19 cellular contexts compared by ENCODE assay signal in the genomic region with DNA sequence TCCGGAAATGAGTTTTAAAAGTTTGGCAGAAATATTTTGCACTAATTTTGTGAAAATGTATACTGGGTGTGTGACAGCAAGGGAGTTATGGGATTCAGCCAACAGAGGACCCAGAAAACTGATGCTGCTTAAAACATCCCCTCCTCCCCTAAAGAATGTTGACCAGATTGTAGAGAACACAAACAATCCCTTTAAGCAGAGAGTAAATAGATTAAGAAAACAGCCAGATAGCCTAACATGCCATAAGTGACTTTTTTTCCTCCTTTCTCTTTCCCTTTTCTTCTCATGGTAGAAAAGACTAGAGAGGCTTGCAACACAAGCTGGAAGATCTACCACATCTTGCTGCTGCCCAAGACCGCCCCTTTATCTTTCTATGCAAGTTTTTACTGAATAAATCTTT.
DNase-seq lines count a peak whose midpoint lies in the region; ATAC-seq, FAIRE-seq and TF ChIP-seq lines count a peak whose summit lies in the region.
"Had no signal": no experiment of that assay in that cellular context is flagged by ENCODE, and none has a peak within 500 bp of the region (broad histone marks: within the 10 kb centered on the region; RNA-seq: fewer than 3 reads in every experiment).

No MANE protein-coding gene starts in this region.

- TF ChIP-seq CTCF in OCI-LY3 (IDR thresholded peaks at IDR 0.05; ENCODE audit: low read depth, low read length) (no peak), fibroblast of the aortic adventitia (IDR thresholded peaks at IDR 0.05; ENCODE audit: insufficient read depth, low read length) (no peak), osteoblast (IDR thresholded peaks at IDR 0.05; ENCODE audit: extremely low read depth, low read depth, low read length) (no peak)

- H3K79me2 ChIP-seq in OCI-LY3 (ENCODE audit: low read length) (no peaks in the 10 kb centered on the region), osteoblast (ENCODE audit: insufficient read depth, low read length) (no peaks in the 10 kb centered on the region)

- no peak for ATAC-seq in HG03045 (IDR thresholded peaks at IDR 0.05; ENCODE audit: unreplicated experiment)
- ATAC-seq: CD8-positive, alpha-beta T cell; right lobe of liver had no signal

- H3K4me3 ChIP-seq in OCI-LY3 (ENCODE audit: low read length), result no peak overlapping the region
- H3K4me3 ChIP-seq in fibroblast of the aortic adventitia (ENCODE audit: low read depth, low read length), result no peak overlapping the region
- H3K4me3 ChIP-seq in osteoblast (ENCODE audit: insufficient read depth, low read length), result no peak overlapping the region
- H3K4me3 ChIP-seq: GM12878, lung, right lobe of liver, testis had no signal

- peak; percentile 67 for FAIRE-seq in H54 (lab: Jason Lieb, UNC)
- FAIRE-seq: astrocyte, GM12878, islet of Langerhans had no signal

- H3K27ac ChIP-seq in OCI-LY3 (ENCODE audit: low read length) (no peak overlapping the region), osteoblast (ENCODE audit: low read depth, low read length) (no peak overlapping the region)
- H3K27ac ChIP-seq: right lobe of liver, testis had no signal

- H3K9me3 ChIP-seq in OCI-LY3 (ENCODE audit: insufficient read depth, low read length) (no peaks in the 10 kb centered on the region), osteoblast (ENCODE audit: low read depth, low read length) (no peaks in the 10 kb centered on the region)
- H3K9me3 ChIP-seq: right lobe of liver, testis had no signal

- H4K20me1 ChIP-seq in OCI-LY3 (ENCODE audit: insufficient read depth, low read length) (no peaks in the 10 kb centered on the region), osteoblast (ENCODE audit: insufficient read depth, low read length) (no peaks in the 10 kb centered on the region)

- peaks cover 10% of the 10 kb centered on the region for H3K4me1 ChIP-seq in OCI-LY3 (ENCODE audit: low read length)
- H3K4me1 ChIP-seq in osteoblast (ENCODE audit: insufficient read depth, low read length), result peaks cover 14% of the 10 kb centered on the region
- H3K4me1 ChIP-seq: right lobe of liver, testis had no signal

- H3K27me3 ChIP-seq in OCI-LY3 (ENCODE audit: low read depth, low read length) (no peaks in the 10 kb centered on the region), osteoblast (ENCODE audit: insufficient read depth, low read length) (no peaks in the 10 kb centered on the region)
- H3K27me3 ChIP-seq: right lobe of liver, testis had no signal

- DNase-seq in H54 (ENCODE audit: insufficient read length, low spot score) (no peak), fibroblast of the aortic adventitia (ENCODE audit: low read depth) (peak; percentile 10), osteoblast (ENCODE audit: insufficient read length, low spot score, missing footprints) (peak; percentile 23), Ammon's horn (ENCODE audit: low spot score) (no peak), cerebellum (ENCODE audit: low spot score) (no peak)
- DNase-seq: activated naive CD4-positive, alpha-beta T cell treated with anti-CD3 and anti-CD28 coated beads, Interleukin-2, amount 50 U/mL, for 16 hours; activated T-cell treated with anti-CD3 and anti-CD28 coated beads, Interleukin-2, amount 50 U/mL, for 48 hours; CD8-positive, alpha-beta T cell; NCI-H1048; NCI-H1930; NCI-H345; right lobe of liver; testis had no signal

- H2AFZ ChIP-seq in OCI-LY3 (ENCODE audit: low read depth, low read length) (no peak overlapping the region), osteoblast (ENCODE audit: low read length) (no peak overlapping the region)

- H3K9ac ChIP-seq in OCI-LY3 (ENCODE audit: low read length), result no peak overlapping the region

- no peak for TF ChIP-seq POLR2A in H54 (IDR thresholded peaks at IDR 0.05; ENCODE audit: low read depth, low read length)

- H3K4me2 ChIP-seq in OCI-LY3 (ENCODE audit: low read length), result peak overlapping the region; percentile 12; the same call in 1 of the 2 replicates
- H3K4me2 ChIP-seq in osteoblast (ENCODE audit: insufficient read depth, low read length), result no peak overlapping the region

- no peaks in the 10 kb centered on the region for H3K36me3 ChIP-seq in OCI-LY3 (replicated peaks; ENCODE audit: low read depth, low read length)
- no peaks in the 10 kb centered on the region for H3K36me3 ChIP-seq in osteoblast (ENCODE audit: insufficient read depth, low read length)
- H3K36me3 ChIP-seq: right lobe of liver had no signal

Comparison
In these comparisons a context has a peak if more than half of its experiments do, and no peak if none do; other contexts are left out.
1. DNase-seq: peak in fibroblast of the aortic adventitia (single experiment) and osteoblast (single experiment); none in H54 (single experiment), Ammon's horn (single experiment) and cerebellum (single experiment).